Comparison of ENCODE assay signal across 22 cellular contexts in the genomic region with DNA sequence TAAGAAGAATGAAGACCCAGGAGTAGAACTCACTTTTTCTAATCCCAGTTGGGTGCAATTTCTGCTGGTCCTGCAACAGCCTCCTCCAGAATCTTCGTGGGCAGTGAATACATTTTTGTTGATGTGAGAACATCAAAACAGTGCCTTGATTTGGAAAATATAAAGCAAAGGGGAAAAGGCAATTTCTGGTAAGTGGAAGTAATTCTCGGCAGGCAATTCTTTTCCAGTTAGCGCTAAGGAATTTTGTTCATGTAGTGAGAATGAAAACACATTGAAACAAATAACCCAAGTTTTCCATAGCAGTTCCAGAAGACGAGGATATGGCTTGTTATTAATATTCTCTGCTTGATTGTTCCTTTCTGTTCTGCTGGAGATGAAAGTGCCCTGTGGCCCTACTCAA.
"Had no signal": no experiment of that assay in that cellular context is flagged by ENCODE, and none has a peak within 500 bp of the region (broad histone marks: within the 10 kb centered on the region; RNA-seq: fewer than 3 reads in every experiment).

No MANE protein-coding gene starts in this region.

- H3K27me3 ChIP-seq: MG63, SJSA1 had no signal

- H3K9me3 ChIP-seq: MG63, SJSA1 had no signal

- H3K27ac ChIP-seq: SJSA1, SK-N-MC had no signal

- H3K36me3 ChIP-seq: MG63, SJSA1 had no signal

- H3K4me3 ChIP-seq: MG63, SJSA1, SK-N-MC had no signal

- DNase-seq: Karpas-422, KBM-7, MG63, NCI-H1092, NCI-H1105 treated with DMSO at 0.1 percent for 48 hours, NCI-H1417 treated with DMSO at 0.1 percent for 48 hours, NCI-H146, NCI-H187, NCI-H2029, NCI-H2081 treated with DMSO at 0.1 percent for 48 hours, NCI-H2171, NCI-H226, NCI-H446, NCI-H510A, NCI-H524 treated with DMSO at 0.1 percent for 48 hours, NCI-H69, NCI-H774, Right ventricle myocardium superior, RPMI8226, SIG-M5 had no signal
